ENCODE assay signal across 1 cellular context in genomic region chr6:147222160-147222838, GRCh38.
TF ChIP-seq lines count a peak whose summit lies in the region.

No MANE protein-coding gene starts in this region.

TF ChIP-seq in K562, 482 proteins besides CTCF, POLR2A, EP300 and RAD21 (continued from another document and continues in another):
- TF ChIP-seq XRCC4 (IDR thresholded peaks at IDR 0.05; ENCODE audit: extremely low read depth, insufficient read depth, insufficient read length) = no peak
- TF ChIP-seq STAT5A (IDR thresholded peaks at IDR 0.05; ENCODE audit: borderline replicate concordance, low read length) = peak; percentile 79
- TF ChIP-seq TGIF2 (CRISPR knock-in tag; IDR thresholded peaks at IDR 0.05) = no peak
- TF ChIP-seq SIN3B (IDR thresholded peaks at IDR 0.05; ENCODE audit: low read depth) = no peak
- TF ChIP-seq ZZZ3 (IDR thresholded peaks at IDR 0.05) = no peak
- TF ChIP-seq JUNB (CRISPR knock-in tag; conservative IDR thresholded peaks at IDR 0.05) = no peak
- TF ChIP-seq TSHZ1 (CRISPR knock-in tag; IDR thresholded peaks at IDR 0.05) = no peak
- TF ChIP-seq ZNF253 (CRISPR knock-in tag; conservative IDR thresholded peaks at IDR 0.05) = no peak
- peak; percentile 77; the same call in 1 of the 2 replicates for TF ChIP-seq ZNF592 (IDR thresholded peaks at IDR 0.05)
- peak; percentile 75 for TF ChIP-seq CTBP1 (IDR thresholded peaks at IDR 0.05; ENCODE audit: borderline replicate concordance)
- TF ChIP-seq ZNF174 (CRISPR knock-in tag; IDR thresholded peaks at IDR 0.05) = no peak
- TF ChIP-seq PHTF2 (CRISPR knock-in tag; IDR thresholded peaks at IDR 0.05) = no peak
- TF ChIP-seq, protein P1, sequence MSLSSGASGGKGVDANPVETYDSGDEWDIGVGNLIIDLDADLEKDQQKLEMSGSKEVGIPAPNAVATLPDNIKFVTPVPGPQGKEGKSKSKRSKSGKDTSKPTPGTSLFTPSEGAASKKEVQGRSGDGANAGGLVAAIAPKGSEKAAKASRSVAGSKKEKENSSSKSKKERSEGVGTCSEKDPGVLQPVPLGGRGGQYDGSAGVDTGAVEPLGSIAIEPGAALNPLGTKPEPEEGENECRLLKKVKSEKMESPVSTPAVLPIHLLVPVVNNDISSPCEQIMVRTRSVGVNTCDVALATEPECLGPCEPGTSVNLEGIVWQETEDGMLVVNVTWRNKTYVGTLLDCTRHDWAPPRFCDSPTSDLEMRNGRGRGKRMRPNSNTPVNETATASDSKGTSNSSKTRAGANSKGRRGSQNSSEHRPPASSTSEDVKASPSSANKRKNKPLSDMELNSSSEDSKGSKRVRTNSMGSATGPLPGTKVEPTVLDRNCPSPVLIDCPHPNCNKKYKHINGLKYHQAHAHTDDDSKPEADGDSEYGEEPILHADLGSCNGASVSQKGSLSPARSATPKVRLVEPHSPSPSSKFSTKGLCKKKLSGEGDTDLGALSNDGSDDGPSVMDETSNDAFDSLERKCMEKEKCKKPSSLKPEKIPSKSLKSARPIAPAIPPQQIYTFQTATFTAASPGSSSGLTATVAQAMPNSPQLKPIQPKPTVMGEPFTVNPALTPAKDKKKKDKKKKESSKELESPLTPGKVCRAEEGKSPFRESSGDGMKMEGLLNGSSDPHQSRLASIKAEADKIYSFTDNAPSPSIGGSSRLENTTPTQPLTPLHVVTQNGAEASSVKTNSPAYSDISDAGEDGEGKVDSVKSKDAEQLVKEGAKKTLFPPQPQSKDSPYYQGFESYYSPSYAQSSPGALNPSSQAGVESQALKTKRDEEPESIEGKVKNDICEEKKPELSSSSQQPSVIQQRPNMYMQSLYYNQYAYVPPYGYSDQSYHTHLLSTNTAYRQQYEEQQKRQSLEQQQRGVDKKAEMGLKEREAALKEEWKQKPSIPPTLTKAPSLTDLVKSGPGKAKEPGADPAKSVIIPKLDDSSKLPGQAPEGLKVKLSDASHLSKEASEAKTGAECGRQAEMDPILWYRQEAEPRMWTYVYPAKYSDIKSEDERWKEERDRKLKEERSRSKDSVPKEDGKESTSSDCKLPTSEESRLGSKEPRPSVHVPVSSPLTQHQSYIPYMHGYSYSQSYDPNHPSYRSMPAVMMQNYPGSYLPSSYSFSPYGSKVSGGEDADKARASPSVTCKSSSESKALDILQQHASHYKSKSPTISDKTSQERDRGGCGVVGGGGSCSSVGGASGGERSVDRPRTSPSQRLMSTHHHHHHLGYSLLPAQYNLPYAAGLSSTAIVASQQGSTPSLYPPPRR (CRISPR knock-in tag; IDR thresholded peaks at IDR 0.05; ENCODE audit: borderline replicate concordance) = no peak
- no peak for TF ChIP-seq POLR3G (IDR thresholded peaks at IDR 0.05; ENCODE audit: extremely low read depth, insufficient read length, insufficient replicate concordance)
- TF ChIP-seq TAF9B (IDR thresholded peaks at IDR 0.05; ENCODE audit: partially characterized antibody) = no peak
- no peak for TF ChIP-seq ESRRA (IDR thresholded peaks at IDR 0.05; ENCODE audit: borderline replicate concordance, low read depth)
- TF ChIP-seq RBM22 (IDR thresholded peaks at IDR 0.05; ENCODE audit: low read depth, low read length, poor library complexity, severe bottlenecking) = no peak
- TF ChIP-seq PURB (CRISPR knock-in tag; IDR thresholded peaks at IDR 0.05; ENCODE audit: low read depth) = no peak
- no peak for TF ChIP-seq RBM34 (IDR thresholded peaks at IDR 0.05; ENCODE audit: borderline replicate concordance, insufficient read depth, low read length)
- no peak for TF ChIP-seq PCBP2 (IDR thresholded peaks at IDR 0.05; ENCODE audit: low read depth, low read length, poor library complexity, severe bottlenecking)
- no peak for TF ChIP-seq SIRT6 (IDR thresholded peaks at IDR 0.05; ENCODE audit: low read depth, low read length)
- TF ChIP-seq DMBX1 (CRISPR knock-in tag; IDR thresholded peaks at IDR 0.05; ENCODE audit: borderline replicate concordance) = no peak
- 0 out of 2 replicates have a peak, but pooled peaks have one; percentile 9 for TF ChIP-seq NFATC3 (IDR thresholded peaks at IDR 0.05)
- peak; percentile 76 for TF ChIP-seq NCOR1 (IDR thresholded peaks at IDR 0.05)
- TF ChIP-seq ZNF644 (tag; IDR thresholded peaks at IDR 0.05; ENCODE audit: low read depth) = no peak
- TF ChIP-seq, protein P2, sequence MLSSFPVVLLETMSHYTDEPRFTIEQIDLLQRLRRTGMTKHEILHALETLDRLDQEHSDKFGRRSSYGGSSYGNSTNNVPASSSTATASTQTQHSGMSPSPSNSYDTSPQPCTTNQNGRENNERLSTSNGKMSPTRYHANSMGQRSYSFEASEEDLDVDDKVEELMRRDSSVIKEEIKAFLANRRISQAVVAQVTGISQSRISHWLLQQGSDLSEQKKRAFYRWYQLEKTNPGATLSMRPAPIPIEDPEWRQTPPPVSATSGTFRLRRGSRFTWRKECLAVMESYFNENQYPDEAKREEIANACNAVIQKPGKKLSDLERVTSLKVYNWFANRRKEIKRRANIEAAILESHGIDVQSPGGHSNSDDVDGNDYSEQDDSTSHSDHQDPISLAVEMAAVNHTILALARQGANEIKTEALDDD (IDR thresholded peaks at IDR 0.05) = peak; percentile 94
- TF ChIP-seq HDAC1 (IDR thresholded peaks at IDR 0.05) = peak in 1 of 2 experiments; percentile 82; a peak in 2 of 4 replicates
- TF ChIP-seq ZC3H8 (IDR thresholded peaks at IDR 0.05) = no peak
- no peak for TF ChIP-seq SNRNP70 (optimal IDR thresholded peaks at IDR 0.05; ENCODE audit: low read depth, low read length)
- TF ChIP-seq ZNF586 (CRISPR knock-in tag; conservative IDR thresholded peaks at IDR 0.05) = no peak
- no peak for TF ChIP-seq RBM25 (IDR thresholded peaks at IDR 0.05; ENCODE audit: low read depth, low read length, severe bottlenecking)
- TF ChIP-seq TAF1 (IDR thresholded peaks at IDR 0.05; ENCODE audit: control insufficient read depth, extremely low read depth, insufficient read depth, low read length, severe bottlenecking) = peak; percentile 56
- TF ChIP-seq, protein P3, sequence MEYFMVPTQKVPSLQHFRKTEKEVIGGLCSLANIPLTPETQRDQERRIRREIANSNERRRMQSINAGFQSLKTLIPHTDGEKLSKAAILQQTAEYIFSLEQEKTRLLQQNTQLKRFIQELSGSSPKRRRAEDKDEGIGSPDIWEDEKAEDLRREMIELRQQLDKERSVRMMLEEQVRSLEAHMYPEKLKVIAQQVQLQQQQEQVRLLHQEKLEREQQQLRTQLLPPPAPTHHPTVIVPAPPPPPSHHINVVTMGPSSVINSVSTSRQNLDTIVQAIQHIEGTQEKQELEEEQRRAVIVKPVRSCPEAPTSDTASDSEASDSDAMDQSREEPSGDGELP (CRISPR knock-in tag; IDR thresholded peaks at IDR 0.05; ENCODE audit: borderline replicate concordance) = no peak
- no peak for TF ChIP-seq HDAC6 (IDR thresholded peaks at IDR 0.05; ENCODE audit: low read depth, low read length)
- peak; percentile 63; the same call in 1 of the 2 replicates for TF ChIP-seq CREM (IDR thresholded peaks at IDR 0.05; ENCODE audit: low read depth)
- TF ChIP-seq SP2 (IDR thresholded peaks at IDR 0.05; ENCODE audit: extremely low read depth, low read depth, low read length, poor library complexity, severe bottlenecking) = no peak
- TF ChIP-seq NFE2 (IDR thresholded peaks at IDR 0.05; ENCODE audit: low read depth) = peak; percentile 31; the same call in 1 of the 2 replicates
- no peak for TF ChIP-seq ZFP30 (CRISPR knock-in tag; IDR thresholded peaks at IDR 0.05; ENCODE audit: borderline replicate concordance)
- TF ChIP-seq, protein P4, sequence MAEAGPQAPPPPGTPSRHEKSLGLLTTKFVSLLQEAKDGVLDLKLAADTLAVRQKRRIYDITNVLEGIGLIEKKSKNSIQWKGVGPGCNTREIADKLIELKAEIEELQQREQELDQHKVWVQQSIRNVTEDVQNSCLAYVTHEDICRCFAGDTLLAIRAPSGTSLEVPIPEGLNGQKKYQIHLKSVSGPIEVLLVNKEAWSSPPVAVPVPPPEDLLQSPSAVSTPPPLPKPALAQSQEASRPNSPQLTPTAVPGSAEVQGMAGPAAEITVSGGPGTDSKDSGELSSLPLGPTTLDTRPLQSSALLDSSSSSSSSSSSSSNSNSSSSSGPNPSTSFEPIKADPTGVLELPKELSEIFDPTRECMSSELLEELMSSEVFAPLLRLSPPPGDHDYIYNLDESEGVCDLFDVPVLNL (CRISPR knock-in tag; IDR thresholded peaks at IDR 0.05; ENCODE audit: low read depth) = no peak
- peak; percentile 12; the same call in 1 of the 2 replicates for TF ChIP-seq MTA1 (IDR thresholded peaks at IDR 0.05; ENCODE audit: borderline replicate concordance)
- no peak for TF ChIP-seq ZNF140 (CRISPR knock-in tag; IDR thresholded peaks at IDR 0.05)
- TF ChIP-seq HNRNPLL (IDR thresholded peaks at IDR 0.05; ENCODE audit: low read depth, low read length, poor library complexity, severe bottlenecking) = no peak
- TF ChIP-seq, protein P5, sequence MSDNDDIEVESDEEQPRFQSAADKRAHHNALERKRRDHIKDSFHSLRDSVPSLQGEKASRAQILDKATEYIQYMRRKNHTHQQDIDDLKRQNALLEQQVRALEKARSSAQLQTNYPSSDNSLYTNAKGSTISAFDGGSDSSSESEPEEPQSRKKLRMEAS (CRISPR knock-in tag; IDR thresholded peaks at IDR 0.05) = no peak
- no peak for TF ChIP-seq THAP7 (CRISPR knock-in tag; IDR thresholded peaks at IDR 0.05)
- TF ChIP-seq, protein P6, sequence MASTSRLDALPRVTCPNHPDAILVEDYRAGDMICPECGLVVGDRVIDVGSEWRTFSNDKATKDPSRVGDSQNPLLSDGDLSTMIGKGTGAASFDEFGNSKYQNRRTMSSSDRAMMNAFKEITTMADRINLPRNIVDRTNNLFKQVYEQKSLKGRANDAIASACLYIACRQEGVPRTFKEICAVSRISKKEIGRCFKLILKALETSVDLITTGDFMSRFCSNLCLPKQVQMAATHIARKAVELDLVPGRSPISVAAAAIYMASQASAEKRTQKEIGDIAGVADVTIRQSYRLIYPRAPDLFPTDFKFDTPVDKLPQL (IDR thresholded peaks at IDR 0.05; ENCODE audit: extremely low read depth, insufficient read length) = no peak
- TF ChIP-seq ZNF134 (CRISPR knock-in tag; conservative IDR thresholded peaks at IDR 0.05) = no peak
- TF ChIP-seq ZNF232 (CRISPR knock-in tag; IDR thresholded peaks at IDR 0.05) = no peak
- no peak for TF ChIP-seq CCAR2 (IDR thresholded peaks at IDR 0.05; ENCODE audit: low read depth, low read length)
- TF ChIP-seq FOXK1 (CRISPR knock-in tag; IDR thresholded peaks at IDR 0.05; ENCODE audit: borderline replicate concordance) = no peak
- TF ChIP-seq ERF (CRISPR knock-in tag; IDR thresholded peaks at IDR 0.05) = no peak
- TF ChIP-seq IRF9 (tag; IDR thresholded peaks at IDR 0.05) = no peak
